In the genomic region with DNA sequence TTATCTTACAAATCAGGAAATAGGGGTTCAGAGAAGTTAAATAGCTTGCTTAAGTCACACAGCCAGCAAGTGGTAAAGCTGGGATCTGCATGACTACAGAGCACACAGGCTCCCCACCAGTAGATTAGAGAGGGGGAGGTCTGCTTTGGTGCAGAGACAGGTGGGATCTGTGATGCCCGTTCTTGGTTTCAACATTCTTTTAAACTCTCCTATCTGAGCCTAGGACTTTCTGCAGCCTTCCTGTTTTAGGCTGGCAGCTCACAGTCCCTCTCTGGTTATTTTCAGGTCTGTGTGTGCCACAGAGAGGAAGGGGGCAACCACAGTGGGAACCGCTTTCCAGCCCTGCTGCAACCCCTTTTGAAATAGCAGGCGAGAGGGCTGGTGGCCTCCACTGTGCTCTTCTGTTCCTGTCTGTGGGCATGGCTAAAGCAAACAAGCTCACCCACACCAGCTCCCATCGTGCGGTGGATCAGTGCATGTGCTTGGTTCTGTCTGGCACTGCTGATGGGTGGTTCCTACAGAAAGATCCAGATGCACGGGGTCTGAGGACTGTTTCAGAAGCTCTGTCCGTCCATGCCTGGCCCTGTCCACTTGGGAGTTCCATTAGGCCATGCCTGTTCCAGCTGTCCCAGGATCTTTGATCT, we compare ENCODE assay signal across 11 cellular contexts. TPM values are rescaled to one million over a fixed set of nuclear protein-coding genes. Genes with fewer than 3 reads are reported as not detected.
DNase-seq lines count a peak whose midpoint lies in the region; ATAC-seq and TF ChIP-seq lines count a peak whose summit lies in the region.
"Had no signal": no experiment of that assay in that cellular context is flagged by ENCODE, and none has a peak within 500 bp of the region (broad histone marks: within the 10 kb centered on the region; RNA-seq: fewer than 3 reads in every experiment).

No MANE protein-coding gene starts in this region.

- peaks cover 70% of the 10 kb centered on the region for H3K4me1 Mint-ChIP-seq in activated CD4-positive, alpha-beta T cell treated with anti-CD3 and anti-CD28 coated beads, Interleukin-2, amount 10 ng/mL, durations not matched to agents 7 days and 5 days

- TF ChIP-seq CTCF in lower lobe of right lung (IDR thresholded peaks at IDR 0.05) (no peak), GM10248 (IDR thresholded peaks at IDR 0.05; ENCODE audit: control extremely low read depth, extremely low read depth, low read depth, missing control alignments) (no peak)

- ATAC-seq in lower lobe of right lung (no peak), HG03139 (IDR thresholded peaks at IDR 0.05; ENCODE audit: unreplicated experiment) (no peak), GM19397 (IDR thresholded peaks at IDR 0.05; ENCODE audit: unreplicated experiment) (no peak)
- no peak for ATAC-seq in activated CD4-positive, CD25-positive, alpha-beta regulatory T cell treated with anti-CD3 and anti-CD28 coated beads, Interleukin-2, amount 50 U/mL, for 24 hours
- ATAC-seq: left colon had no signal

- peak; percentile 67 for DNase-seq in CD1c-positive myeloid dendritic cell (ENCODE audit: extremely low spot score)
- DNase-seq in Kasumi-1 (lab: John Stamatoyannopoulos, UW): peak; percentile 72 to 86
- peak; percentile 55 for DNase-seq in activated CD4-positive, alpha-beta T cell treated with anti-CD3 and anti-CD28 coated beads, Interleukin-2, amount 10 ng/mL, durations not matched to agents 7 days and 5 days
- no peak for DNase-seq in lower lobe of right lung
- DNase-seq in GM10248 (ENCODE audit: extremely low spot score): no peak
- DNase-seq: dorsolateral prefrontal cortex, left colon had no signal

- H3K4me1 ChIP-seq in lower lobe of right lung: peaks cover 30% of the 10 kb centered on the region

- peak overlapping the region; percentile 7 for H3K27ac ChIP-seq in lower lobe of right lung
- H3K27ac ChIP-seq: SJSA1 had no signal

- H3K36me3 Mint-ChIP-seq in activated CD4-positive, alpha-beta T cell treated with anti-CD3 and anti-CD28 coated beads, Interleukin-2, amount 10 ng/mL, durations not matched to agents 7 days and 5 days (ENCODE audit: low read depth): no peaks in the 10 kb centered on the region

- peaks cover 5% of the 10 kb centered on the region for H3K27me3 Mint-ChIP-seq in activated CD4-positive, alpha-beta T cell treated with anti-CD3 and anti-CD28 coated beads, Interleukin-2, amount 10 ng/mL, durations not matched to agents 7 days and 5 days

- intact Hi-C loops in lower lobe of right lung (cut with DNase I): no loop called here

- peak overlapping the region; percentile 82 for H3K27ac Mint-ChIP-seq in activated CD4-positive, alpha-beta T cell treated with anti-CD3 and anti-CD28 coated beads, Interleukin-2, amount 10 ng/mL, durations not matched to agents 7 days and 5 days

- no peaks in the 10 kb centered on the region for H3K27me3 ChIP-seq in lower lobe of right lung (ENCODE audit: low read depth)
- H3K27me3 ChIP-seq: dorsolateral prefrontal cortex, SJSA1 had no signal

- no peaks in the 10 kb centered on the region for H3K9me3 ChIP-seq in lower lobe of right lung
- H3K9me3 ChIP-seq: SJSA1 had no signal

- H3K4me3 Mint-ChIP-seq in activated CD4-positive, alpha-beta T cell treated with anti-CD3 and anti-CD28 coated beads, Interleukin-2, amount 10 ng/mL, durations not matched to agents 7 days and 5 days: peak overlapping the region; percentile 17

- H3K36me3 ChIP-seq in lower lobe of right lung: no peaks in the 10 kb centered on the region
- H3K36me3 ChIP-seq: SJSA1 had no signal

- H3K4me3 ChIP-seq in lower lobe of right lung: no peak overlapping the region
- H3K4me3 ChIP-seq: dorsolateral prefrontal cortex, SJSA1 had no signal

- POLR2A ChIA-PET in activated CD4-positive, alpha-beta T cell treated with anti-CD3 and anti-CD28 coated beads, Interleukin-2, amount 10 ng/mL, durations not matched to agents 7 days and 5 days (lab: Charles Lee): interaction anchor here (0.5 to 0.6 kb wide), 2 partner anchors 69 to 769 kb away, joined by 3 to 4 read pairs; no protein-coding TSS in a partner anchor
- POLR2A ChIA-PET in GM10248 (lab: Yijun Ruan, JAX): interaction anchor here (0.5 kb wide), 1 partner anchor 60 kb away, joined by 3 read pairs; no protein-coding TSS in a partner anchor

- CTCF ChIA-PET in activated CD4-positive, alpha-beta T cell treated with anti-CD3 and anti-CD28 coated beads, Interleukin-2, amount 10 ng/mL, durations not matched to agents 7 days and 5 days (lab: Charles Lee): interaction anchor here (0.6 to 2.2 kb wide), 10 partner anchors 11 to 143 kb away, joined by 3 to 8 read pairs (median 4); no protein-coding TSS in a partner anchor
- CTCF ChIA-PET in GM10248 (lab: Yijun Ruan, JAX): interaction anchor here (0.6 to 2.1 kb wide), 12 partner anchors 11 to 143 kb away, joined by 3 to 10 read pairs (median 5); no protein-coding TSS in a partner anchor

- no peaks in the 10 kb centered on the region for H3K9me3 Mint-ChIP-seq in activated CD4-positive, alpha-beta T cell treated with anti-CD3 and anti-CD28 coated beads, Interleukin-2, amount 10 ng/mL, durations not matched to agents 7 days and 5 days

RNA-seq across cellular contexts. Expression of a gene that starts 1.7 kb away (rescaled TPM):
- total RNA-seq in activated CD4-positive, alpha-beta T cell treated with anti-CD3 and anti-CD28 coated beads, Interleukin-2, amount 10 ng/mL, durations not matched to agents 7 days and 5 days: 1 to 10 TPM; 9.1 to 9.3 TPM
- 48.5 TPM for total RNA-seq in lower lobe of right lung

Comparison
In these comparisons a context has a peak if more than half of its experiments do, and no peak if none do; other contexts are left out.
1. DNase-seq: peak in CD1c-positive myeloid dendritic cell (single experiment), Kasumi-1 (2 of 2) and activated CD4-positive, alpha-beta T cell treated with anti-CD3 and anti-CD28 coated beads, Interleukin-2, amount 10 ng/mL, durations not matched to agents 7 days and 5 days (single experiment); none in lower lobe of right lung (single experiment) and GM10248 (single experiment).